19 cellular contexts compared by ENCODE assay signal in genomic region chr7:85833071-85833470, GRCh38.
DNase-seq lines count a peak whose midpoint lies in the region; ATAC-seq and TF ChIP-seq lines count a peak whose summit lies in the region.
"Had no signal": no experiment of that assay in that cellular context is flagged by ENCODE, and none has a peak within 500 bp of the region (broad histone marks: within the 10 kb centered on the region; RNA-seq: fewer than 3 reads in every experiment).

No MANE protein-coding gene starts in this region.

- peak; percentile 26 for DNase-seq in BJ (ENCODE audit: low read depth)
- DNase-seq in fibroblast of lung (ENCODE audit: low read depth in 2 of 2), result peak; percentile 42 to 57
- no peak for DNase-seq in omental fat pad (ENCODE audit: low spot score)
- no peak for DNase-seq in stimulated activated CD4-positive, alpha-beta T cell treated with anti-CD3 and anti-CD28 coated beads, Interleukin-4, amount 100 ng/mL, for 4 hours
- no peak for DNase-seq in NK-92 (lab: John Stamatoyannopoulos, UW; ENCODE audit: unreplicated experiment)
- DNase-seq in adrenal gland, result no peak
- DNase-seq: COR-L47, DMS53, GF-D8, Karpas-422, MM.1S, NCI-H1105, NCI-H187, NCI-H2171, NCI-H82, SHP77 had no signal

- H3K4me1 ChIP-seq in fibroblast of lung (ENCODE audit: control insufficient read depth, extremely low read depth, insufficient read depth, low read length) (no peaks in the 10 kb centered on the region), adrenal gland (replicated peaks in 1 of 2) (no peaks in the 10 kb centered on the region)

- no peaks in the 10 kb centered on the region for H3K9me3 ChIP-seq in fibroblast of lung (ENCODE audit: control insufficient read depth, insufficient read depth, low read depth, low read length)
- H3K9me3 ChIP-seq in adrenal gland (replicated peaks in 1 of 3), result no peaks in the 10 kb centered on the region

- H3K36me3 ChIP-seq in BJ (ENCODE audit: control insufficient read depth, insufficient read depth, low read length), result no peaks in the 10 kb centered on the region
- no peaks in the 10 kb centered on the region for H3K36me3 ChIP-seq in fibroblast of lung (ENCODE audit: control insufficient read depth, insufficient read depth, low read length)
- H3K36me3 ChIP-seq in adrenal gland (replicated peaks in 1 of 2), result no peaks in the 10 kb centered on the region

- H4K20me1 ChIP-seq in fibroblast of lung (ENCODE audit: control insufficient read depth, extremely low read depth, insufficient read depth, low read length), result no peaks in the 10 kb centered on the region

- H2AFZ ChIP-seq in fibroblast of lung (ENCODE audit: low read length), result no peak overlapping the region

- TF ChIP-seq CTCF in BJ (IDR thresholded peaks at IDR 0.05; ENCODE audit: insufficient read depth, low read depth, low read length) (no peak), fibroblast of lung (conservative IDR thresholded peaks at IDR 0.05 in 1 of 2, IDR thresholded peaks at IDR 0.05 in 1 of 2; ENCODE audit: low read depth in 1 of 2, low read length in 2 of 2) (no peak), omental fat pad (IDR thresholded peaks at IDR 0.05) (no peak), adrenal gland (IDR thresholded peaks at IDR 0.05) (no peak)

- H3K9ac ChIP-seq in fibroblast of lung (ENCODE audit: insufficient read depth, low read length), result no peak overlapping the region

- no peaks in the 10 kb centered on the region for H3K79me2 ChIP-seq in fibroblast of lung (ENCODE audit: control insufficient read depth, insufficient read depth, low read length)

- POLR2A ChIA-PET in BJ (lab: Charles Lee), result interaction anchor here (0.6 kb wide), 1 partner anchor 542 kb away, joined by 3 read pairs; no protein-coding TSS in a partner anchor

- no peak overlapping the region for H3K4me2 ChIP-seq in fibroblast of lung (ENCODE audit: extremely low read depth, insufficient read depth, low read length)

- TF ChIP-seq POLR2A in adrenal gland (IDR thresholded peaks at IDR 0.05), result no peak

- intact Hi-C loops in adrenal gland (cut with DNase I), result loop anchor here in 1 of 2 donors (5.0 kb wide), 1 partner anchor 791 kb away; no protein-coding TSS in a partner anchor

- ATAC-seq in SK-N-SH treated with all-trans-retinoic acid at 6 μM for 48 hours (peak; percentile 10; the same call in 2 of the 3 replicates), omental fat pad (ENCODE audit: low FRiP score) (peak; percentile 67), HG02623 (IDR thresholded peaks at IDR 0.05; ENCODE audit: unreplicated experiment) (no peak)

- CTCF ChIA-PET in BJ (lab: Yijun Ruan, JAX), result interaction anchor here (1.5 kb wide), 1 partner anchor 1900 kb away, joined by 3 read pairs; no protein-coding TSS in a partner anchor

- H3K27ac ChIP-seq in fibroblast of lung (ENCODE audit: insufficient read depth, low read length), result no peak overlapping the region
- H3K27ac ChIP-seq in adrenal gland, result no peak overlapping the region
- H3K27ac ChIP-seq: C4-2B had no signal

- no peak overlapping the region for H3K4me3 ChIP-seq in BJ (ENCODE audit: low read depth, low read length)
- no peak overlapping the region for H3K4me3 ChIP-seq in fibroblast of lung (replicated peaks in 1 of 4; ENCODE audit: control extremely low read depth in 1 of 4, insufficient read depth in 1 of 4, low read depth in 3 of 4, low read length in 4 of 4)
- no peak overlapping the region for H3K4me3 ChIP-seq in adrenal gland

- no peaks in the 10 kb centered on the region for H3K27me3 ChIP-seq in BJ (ENCODE audit: control insufficient read depth, insufficient read depth, low read length)
- H3K27me3 ChIP-seq in fibroblast of lung (ENCODE audit: control insufficient read depth, insufficient read depth, low read length), result no peaks in the 10 kb centered on the region
- H3K27me3 ChIP-seq in adrenal gland, result no peaks in the 10 kb centered on the region

- 55 to 81% (median 65%) methylated on average over 3 of the region's 3 CpGs for WGBS in adrenal gland, 4 donors

TF ChIP-seq in SK-N-SH treated with all-trans-retinoic acid at 6 μM for 48 hours, 23 proteins besides CTCF, POLR2A, EP300 and RAD21:
- TF ChIP-seq ZFP30 (CRISPR knock-in tag; IDR thresholded peaks at IDR 0.05) (no peak), TCF4 (CRISPR knock-in tag; IDR thresholded peaks at IDR 0.05; ENCODE audit: borderline replicate concordance) (no peak), ZC3H10 (CRISPR knock-in tag; IDR thresholded peaks at IDR 0.05) (no peak), BACH2 (CRISPR knock-in tag; IDR thresholded peaks at IDR 0.05; ENCODE audit: borderline replicate concordance) (no peak), CREB5 (CRISPR knock-in tag; IDR thresholded peaks at IDR 0.05; ENCODE audit: low read depth) (no peak), ISL1 (CRISPR knock-in tag; IDR thresholded peaks at IDR 0.05) (no peak), ARNTL (CRISPR knock-in tag; IDR thresholded peaks at IDR 0.05; ENCODE audit: borderline replicate concordance, low read depth) (no peak), CSRNP3 (CRISPR knock-in tag; IDR thresholded peaks at IDR 0.05) (no peak), RARB (CRISPR knock-in tag; IDR thresholded peaks at IDR 0.05) (no peak)

Comparison
In these comparisons a context has a peak if more than half of its experiments do, and no peak if none do; other contexts are left out.
1. DNase-seq: peak in BJ (single experiment) and fibroblast of lung (2 of 2); none in omental fat pad (single experiment), stimulated activated CD4-positive, alpha-beta T cell treated with anti-CD3 and anti-CD28 coated beads, Interleukin-4, amount 100 ng/mL, for 4 hours (0 of 2), NK-92 (single experiment) and adrenal gland (0 of 7).